17 cellular contexts compared by ENCODE assay signal in the genomic region with DNA sequence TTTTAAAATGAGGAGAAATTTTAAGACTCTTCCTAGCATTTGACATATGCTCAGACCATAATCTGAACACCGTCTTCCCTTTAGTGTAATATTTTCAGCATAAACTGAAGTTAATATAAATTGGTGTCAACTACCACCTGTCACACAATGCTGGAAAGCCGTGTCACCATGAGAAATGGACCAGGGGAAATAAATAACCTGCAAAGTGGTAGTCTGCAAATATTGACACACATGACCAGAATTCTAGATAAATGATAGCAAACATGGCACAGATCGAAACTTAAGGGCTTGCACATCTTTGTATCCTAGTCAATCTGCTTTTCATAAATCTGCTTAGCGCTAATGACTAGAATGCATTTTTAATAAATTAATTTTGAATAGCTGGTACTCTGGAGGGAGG.
DNase-seq lines count a peak whose midpoint lies in the region; ATAC-seq lines count a peak whose summit lies in the region.
"Had no signal": no experiment of that assay in that cellular context is flagged by ENCODE, and none has a peak within 500 bp of the region (broad histone marks: within the 10 kb centered on the region; RNA-seq: fewer than 3 reads in every experiment).

No MANE protein-coding gene starts in this region.

- H3K4me1 ChIP-seq in endocrine pancreas (ENCODE audit: control insufficient read depth, insufficient read depth, low read length): peaks cover 14% of the 10 kb centered on the region
- H3K4me1 ChIP-seq: A549 had no signal

- H3K4me3 ChIP-seq in endocrine pancreas (ENCODE audit: control insufficient read depth, insufficient read depth, low read length): peak overlapping the region; percentile 53
- H3K4me3 ChIP-seq: A549, BLaER1, SK-N-MC had no signal

- ATAC-seq in HG02798 (IDR thresholded peaks at IDR 0.05; ENCODE audit: poor library complexity, unreplicated experiment) (no peak), HG02852 (IDR thresholded peaks at IDR 0.05; ENCODE audit: unreplicated experiment) (no peak)
- ATAC-seq: A549 had no signal

- DNase-seq in COLO668 (lab: John Stamatoyannopoulos, UW; ENCODE audit: unreplicated experiment): peak; percentile 9
- DNase-seq in NCI-H1417 treated with DMSO at 0.1 percent for 48 hours (lab: John Stamatoyannopoulos, UW): peak; percentile 90
- peak; percentile 76 for DNase-seq in NCI-H69 (lab: John Stamatoyannopoulos, UW)
- no peak for DNase-seq in kidney tubule cell (ENCODE audit: low spot score)
- no peak for DNase-seq in NCI-H526 treated with DMSO at 0.1 percent for 48 hours (lab: John Stamatoyannopoulos, UW)
- DNase-seq: CD4-positive, alpha-beta memory T cell; DMS79 treated with DMSO at 0.1 percent for 48 hours; HFFc6; MM.1S; NCI-H1930; NCI-H524 had no signal

- no peaks in the 10 kb centered on the region for H3K36me3 ChIP-seq in endocrine pancreas (ENCODE audit: control insufficient read depth, insufficient read depth, low read length)
- H3K36me3 ChIP-seq: BLaER1 had no signal

- no peaks in the 10 kb centered on the region for H3K27me3 ChIP-seq in endocrine pancreas (ENCODE audit: control insufficient read depth, insufficient read depth, low read length)
- H3K27me3 ChIP-seq: BLaER1 had no signal

- no peaks in the 10 kb centered on the region for H3K9me3 ChIP-seq in endocrine pancreas (ENCODE audit: control insufficient read depth, low read length)
- H3K9me3 ChIP-seq: A549 had no signal

- H3K9ac ChIP-seq in endocrine pancreas (ENCODE audit: control insufficient read depth, insufficient read depth, low read length): no peak overlapping the region
- H3K9ac ChIP-seq: BLaER1 had no signal

Comparison
In these comparisons a context has a peak if more than half of its experiments do, and no peak if none do; other contexts are left out.
1. DNase-seq: peak in COLO668 (single experiment), NCI-H1417 treated with DMSO at 0.1 percent for 48 hours (single experiment) and NCI-H69 (single experiment); none in kidney tubule cell (single experiment) and NCI-H526 treated with DMSO at 0.1 percent for 48 hours (single experiment).